Comparison of ENCODE assay signal across 8 cellular contexts in the genomic region with DNA sequence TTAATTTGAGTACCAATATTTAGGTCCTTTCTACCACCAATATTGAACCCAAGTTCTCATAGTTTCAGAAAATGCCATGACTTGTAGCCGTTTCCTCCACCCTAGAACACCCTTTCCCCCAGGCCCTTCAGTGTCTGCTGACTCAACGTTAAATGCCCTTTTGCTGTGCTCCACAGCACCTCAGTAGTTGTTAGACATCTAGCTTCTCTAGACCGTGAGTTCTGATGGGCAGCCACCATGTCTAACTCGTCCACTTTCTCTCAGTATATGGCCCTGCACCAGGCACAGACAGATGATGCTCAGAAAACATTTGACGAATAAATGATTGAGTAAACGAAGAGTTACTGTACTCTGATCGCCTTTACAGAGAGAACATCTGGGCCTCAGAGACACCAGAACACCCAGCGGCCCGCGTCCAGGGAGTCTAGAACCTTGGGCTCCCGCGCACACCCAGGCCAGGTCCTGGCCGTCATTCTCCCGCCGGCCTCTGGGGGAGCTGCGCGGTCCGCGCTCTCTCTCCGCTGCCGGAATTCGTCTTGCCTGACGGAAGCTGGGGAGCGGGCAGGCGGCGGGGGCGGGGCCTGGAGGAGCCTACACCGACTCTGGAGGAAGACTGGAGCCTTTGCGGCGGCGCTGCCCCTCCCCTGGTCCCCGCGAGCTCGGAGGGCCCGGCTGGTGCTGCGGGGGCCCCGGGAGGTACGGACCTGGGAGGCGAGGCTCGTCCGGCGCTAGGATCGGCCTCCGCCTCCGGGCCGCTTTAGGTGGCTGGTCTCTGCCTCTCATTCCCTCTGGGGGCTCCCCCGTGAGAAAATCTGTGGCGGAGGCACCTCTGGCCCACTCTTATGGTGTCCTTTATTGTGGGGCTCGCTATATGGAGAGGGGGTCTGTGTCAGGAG. TPM values are rescaled to one million over a fixed set of nuclear protein-coding genes. Genes with fewer than 3 reads are reported as not detected.
DNase-seq lines count a peak whose midpoint lies in the region; ATAC-seq and TF ChIP-seq lines count a peak whose summit lies in the region.

Gene NKIRAS2, plus strand, starts transcription at position 582 of the 896 bp plus-strand sequence. CDS start 1,488 bp downstream, outside the sequence.

- WGBS in lower leg skin, 2 donors = 11% methylated on average over 31 to 33 of the region's 49 CpGs

- intact Hi-C loops in lower leg skin (cut with DNase I; ENCODE audit: low total_unique reads) = no loop called here

- peak; percentile 33 for ATAC-seq in HG03558 (IDR thresholded peaks at IDR 0.05; ENCODE audit: extremely low read depth, unreplicated experiment)

- H3K4me3 ChIP-seq in lower leg skin (ENCODE audit: low read depth, poor library complexity, severe bottlenecking) = peak within 1 kb of the TSS; percentile 92

- TF ChIP-seq POLR2A in lower leg skin (IDR thresholded peaks at IDR 0.05) = no peak

- TF ChIP-seq CTCF in AG09319 (IDR thresholded peaks at IDR 0.05; ENCODE audit: low read depth, low read length) (peak; percentile 85), lower leg skin (IDR thresholded peaks at IDR 0.05) (peak in 1 of 3 donors; percentile 83)

- DNase-seq in AG09319 (ENCODE audit: extremely low read depth, low read depth) (peak; percentile 67), GM19238 (ENCODE audit: insufficient read length, low spot score) (peak; percentile 92), NCI-H748 treated with DMSO at 0.1 percent for 48 hours (lab: John Stamatoyannopoulos, UW) (peak; percentile 81), dermis microvascular lymphatic vessel endothelial cell (ENCODE audit: low read depth in 2 of 2) (peak; percentile 65 to 94), lower leg skin (ENCODE audit: low spot score in 2 of 2) (peak; percentile 90 to 99)
- peak; percentile 90 to 92 for DNase-seq in activated CD4-positive, alpha-beta T cell treated with anti-CD3 and anti-CD28 coated beads, Interleukin-2, amount 50 U/mL, for 4 hours
- peak; percentile 91 to 95 for DNase-seq in stimulated activated CD4-positive, alpha-beta T cell treated with anti-CD3 and anti-CD28 coated beads, Interleukin-4, amount 100 ng/mL, for 4 hours

RNA-seq across cellular contexts. Expression of gene NKIRAS2, which starts in this region (rescaled TPM):
- total RNA-seq in dermis microvascular lymphatic vessel endothelial cell (32.2 and 45.9 TPM in 2 replicates), lower leg skin (10 to 100 TPM; 44.6 to 57.9 (median 52.3) TPM)

Comparison
In these comparisons a context has a peak if more than half of its experiments do, and no peak if none do; other contexts are left out.
1. Peak in every context shown above with its lines: DNase-seq, ATAC-seq and H3K4me3 ChIP-seq.